In genomic region chr6:119344306-119344705, GRCh38 we compare ENCODE assay signal across 13 cellular contexts. TPM values are rescaled to one million over a fixed set of nuclear protein-coding genes. Genes with fewer than 3 reads are reported as not detected.
DNase-seq lines count a peak whose midpoint lies in the region; TF ChIP-seq lines count a peak whose summit lies in the region.
"Had no signal": no experiment of that assay in that cellular context is flagged by ENCODE, and none has a peak within 500 bp of the region (broad histone marks: within the 10 kb centered on the region; RNA-seq: fewer than 3 reads in every experiment).

No MANE protein-coding gene starts in this region.

- H3K79me2 ChIP-seq in MM.1S (ENCODE audit: low read length): peaks cover 95% of the 10 kb centered on the region
- H3K79me2 ChIP-seq in smooth muscle cell (ENCODE audit: low read depth): peaks cover 100% of the 10 kb centered on the region

- no peak for TF ChIP-seq POLR2A in esophagus muscularis mucosa (IDR thresholded peaks at IDR 0.05; ENCODE audit: low read depth)

- peaks cover 36% of the 10 kb centered on the region for H3K4me1 ChIP-seq in MM.1S (ENCODE audit: low read length)
- peaks cover 20 to 78% (median 74%) of the 10 kb centered on the region in 4 donors for H3K4me1 ChIP-seq in esophagus muscularis mucosa
- peaks cover 13% of the 10 kb centered on the region for H3K4me1 ChIP-seq in smooth muscle cell (ENCODE audit: low read depth)
- peaks cover 27% of the 10 kb centered on the region for H3K4me1 ChIP-seq in HAP-1

- TF ChIP-seq EP300 in esophagus muscularis mucosa (IDR thresholded peaks at IDR 0.05): no peak

- no peak overlapping the region for H3K27ac Mint-ChIP-seq in activated CD4-positive, alpha-beta T cell treated with anti-CD3 and anti-CD28 coated beads, Interleukin-2, amount 10 ng/mL, durations not matched to agents 24 days and 14 days
- no peak overlapping the region for H3K27ac Mint-ChIP-seq in activated CD4-positive, alpha-beta T cell treated with anti-CD3 and anti-CD28 coated beads, Interleukin-2, amount 10 ng/mL, durations not matched to agents 7 days and 5 days

- POLR2A ChIA-PET in activated CD4-positive, alpha-beta T cell treated with anti-CD3 and anti-CD28 coated beads, Interleukin-2, amount 10 ng/mL, durations not matched to agents 7 days and 5 days (lab: Charles Lee): no interaction called here

- H3K36me3 Mint-ChIP-seq in activated CD4-positive, alpha-beta T cell treated with anti-CD3 and anti-CD28 coated beads, Interleukin-2, amount 10 ng/mL, durations not matched to agents 24 days and 14 days (ENCODE audit: low read depth): peaks cover 61% of the 10 kb centered on the region
- H3K36me3 Mint-ChIP-seq in activated CD4-positive, alpha-beta T cell treated with anti-CD3 and anti-CD28 coated beads, Interleukin-2, amount 10 ng/mL, durations not matched to agents 7 days and 5 days (ENCODE audit: low read depth): peaks cover 13% of the 10 kb centered on the region

- peak; percentile 52 for DNase-seq in activated CD4-positive, alpha-beta T cell treated with anti-CD3 and anti-CD28 coated beads, Interleukin-2, amount 10 ng/mL, durations not matched to agents 24 days and 14 days
- DNase-seq in activated CD4-positive, alpha-beta T cell treated with anti-CD3 and anti-CD28 coated beads, Interleukin-2, amount 10 ng/mL, durations not matched to agents 7 days and 5 days: no peak
- DNase-seq in MM.1S (no peak), esophagus muscularis mucosa (ENCODE audit: extremely low spot score) (no peak), smooth muscle cell (lab: John Stamatoyannopoulos, UW; ENCODE audit: unreplicated experiment) (no peak), germinal center (ENCODE audit: low spot score) (no peak), HAP-1 (ENCODE audit: low spot score in 2 of 2) (no peak)
- no peak for DNase-seq in activated effector memory CD4-positive, alpha-beta T cell treated with anti-CD3 and anti-CD28 coated beads, Interleukin-2, amount 50 U/mL, for 16 hours
- DNase-seq: HCEC 1CT, NCI-H2081, SW 1271 had no signal

- H2AFZ ChIP-seq in MM.1S (ENCODE audit: low read length): no peak overlapping the region
- H2AFZ ChIP-seq in smooth muscle cell (ENCODE audit: low read depth): no peak overlapping the region

- H3F3A ChIP-seq in MM.1S (ENCODE audit: insufficient read depth, low read length) (peaks cover 15% of the 10 kb centered on the region), smooth muscle cell (ENCODE audit: low read depth) (no peaks in the 10 kb centered on the region)

- H3K4me2 ChIP-seq in MM.1S (ENCODE audit: low read depth, low read length) (peak overlapping the region; percentile 86; the same call in 1 of the 2 replicates), smooth muscle cell (peak overlapping the region; percentile 92)

- H3K4me3 Mint-ChIP-seq in activated CD4-positive, alpha-beta T cell treated with anti-CD3 and anti-CD28 coated beads, Interleukin-2, amount 10 ng/mL, durations not matched to agents 24 days and 14 days: no peak overlapping the region
- no peak overlapping the region for H3K4me3 Mint-ChIP-seq in activated CD4-positive, alpha-beta T cell treated with anti-CD3 and anti-CD28 coated beads, Interleukin-2, amount 10 ng/mL, durations not matched to agents 7 days and 5 days

- no peaks in the 10 kb centered on the region for H3K9me3 Mint-ChIP-seq in activated CD4-positive, alpha-beta T cell treated with anti-CD3 and anti-CD28 coated beads, Interleukin-2, amount 10 ng/mL, durations not matched to agents 24 days and 14 days
- H3K9me3 Mint-ChIP-seq in activated CD4-positive, alpha-beta T cell treated with anti-CD3 and anti-CD28 coated beads, Interleukin-2, amount 10 ng/mL, durations not matched to agents 7 days and 5 days: no peaks in the 10 kb centered on the region

- no peaks in the 10 kb centered on the region for H3K9me3 ChIP-seq in MM.1S (replicated peaks; ENCODE audit: insufficient read depth, low read length)
- no peaks in the 10 kb centered on the region for H3K9me3 ChIP-seq in esophagus muscularis mucosa
- no peaks in the 10 kb centered on the region for H3K9me3 ChIP-seq in smooth muscle cell (replicated peaks; ENCODE audit: low read depth)
- H3K9me3 ChIP-seq in HAP-1: no peaks in the 10 kb centered on the region
- H3K9me3 ChIP-seq: body of pancreas had no signal

- no peaks in the 10 kb centered on the region for H3K9me2 ChIP-seq in MM.1S (replicated peaks; ENCODE audit: insufficient read depth, low read length)

- in situ Hi-C loops in HAP-1 (cut with MboI; ENCODE audit: low sequenced_read_pairs): loop anchor here (25.0 kb wide), 1 partner anchor 207 kb away; no protein-coding TSS in a partner anchor

- H3K4me1 Mint-ChIP-seq in activated CD4-positive, alpha-beta T cell treated with anti-CD3 and anti-CD28 coated beads, Interleukin-2, amount 10 ng/mL, durations not matched to agents 24 days and 14 days: peaks cover 70% of the 10 kb centered on the region
- H3K4me1 Mint-ChIP-seq in activated CD4-positive, alpha-beta T cell treated with anti-CD3 and anti-CD28 coated beads, Interleukin-2, amount 10 ng/mL, durations not matched to agents 7 days and 5 days: peaks cover 63% of the 10 kb centered on the region

- no peaks in the 10 kb centered on the region for H3K27me3 Mint-ChIP-seq in activated CD4-positive, alpha-beta T cell treated with anti-CD3 and anti-CD28 coated beads, Interleukin-2, amount 10 ng/mL, durations not matched to agents 24 days and 14 days
- no peaks in the 10 kb centered on the region for H3K27me3 Mint-ChIP-seq in activated CD4-positive, alpha-beta T cell treated with anti-CD3 and anti-CD28 coated beads, Interleukin-2, amount 10 ng/mL, durations not matched to agents 7 days and 5 days

- H3K4me3 ChIP-seq in MM.1S (ENCODE audit: low read length) (peak overlapping the region; percentile 95; the same call in 1 of the 2 replicates), esophagus muscularis mucosa (peak overlapping the region; percentile 10 to 97 (median 43)), smooth muscle cell (peak overlapping the region; percentile 90), HAP-1 (no peak overlapping the region)
- H3K4me3 ChIP-seq: body of pancreas had no signal

- CTCF ChIA-PET in activated CD4-positive, alpha-beta T cell treated with anti-CD3 and anti-CD28 coated beads, Interleukin-2, amount 10 ng/mL, durations not matched to agents 7 days and 5 days (lab: Charles Lee): interaction anchor here (1.4 kb wide), 1 partner anchor 24 kb away, joined by 3 read pairs; no protein-coding TSS in a partner anchor

- TF ChIP-seq CTCF in MM.1S (IDR thresholded peaks at IDR 0.05; ENCODE audit: low read length): no peak
- no peak for TF ChIP-seq CTCF in esophagus muscularis mucosa (IDR thresholded peaks at IDR 0.05)
- no peak for TF ChIP-seq CTCF in smooth muscle cell (IDR thresholded peaks at IDR 0.05; ENCODE audit: borderline replicate concordance, insufficient read depth, poor library complexity, severe bottlenecking)

- H4K20me1 ChIP-seq in MM.1S (ENCODE audit: insufficient read depth, low read length): peaks cover 19% of the 10 kb centered on the region
- peaks cover 78% of the 10 kb centered on the region for H4K20me1 ChIP-seq in smooth muscle cell (ENCODE audit: low read depth)

- 57% methylated on average over 1 of the region's 1 CpG for WGBS in esophagus muscularis mucosa
- WGBS in smooth muscle cell (ENCODE audit: low lambda C conversion rate): 29% methylated on average over 1 of the region's 1 CpG

- no peak overlapping the region for H3K9ac ChIP-seq in MM.1S (ENCODE audit: low read length)
- no peak overlapping the region for H3K9ac ChIP-seq in smooth muscle cell (ENCODE audit: low read depth)

- intact Hi-C loops in activated CD4-positive, alpha-beta T cell treated with anti-CD3 and anti-CD28 coated beads, Interleukin-2, amount 10 ng/mL, durations not matched to agents 24 days and 14 days (cut with micrococcal nuclease): loop anchor here (10.0 kb wide), 1 partner anchor 630 kb away; no protein-coding TSS in a partner anchor
- intact Hi-C loops in esophagus muscularis mucosa (cut with DNase I): no loop called here

- H3K27ac ChIP-seq in MM.1S (ENCODE audit: low read length) (no peak overlapping the region), esophagus muscularis mucosa (replicated peaks in 1 of 4) (peak overlapping the region in 3 of 4 donors; percentile 23 to 42 (median 23)), smooth muscle cell (ENCODE audit: low read depth) (no peak overlapping the region)
- H3K27ac ChIP-seq: body of pancreas, VCaP had no signal

- H3K27me3 ChIP-seq in MM.1S (replicated peaks; ENCODE audit: insufficient read depth, low read length): no peaks in the 10 kb centered on the region
- H3K27me3 ChIP-seq in esophagus muscularis mucosa: no peaks in the 10 kb centered on the region
- no peaks in the 10 kb centered on the region for H3K27me3 ChIP-seq in smooth muscle cell (ENCODE audit: low read depth)
- no peaks in the 10 kb centered on the region for H3K27me3 ChIP-seq in HAP-1 (ENCODE audit: low read depth)
- H3K27me3 ChIP-seq: body of pancreas had no signal

- H3K36me3 ChIP-seq in MM.1S (replicated peaks; ENCODE audit: insufficient read depth, low read length) (no peaks in the 10 kb centered on the region; the same call in 1 of the 2 replicates), esophagus muscularis mucosa (no peaks in the 10 kb centered on the region), smooth muscle cell (ENCODE audit: low read depth) (no peaks in the 10 kb centered on the region), HAP-1 (replicated peaks) (no peaks in the 10 kb centered on the region)

RNA-seq across cellular contexts. Expression of gene MAN1A1, which starts 5.3 kb away (rescaled TPM):
- 43.0 and 43.7 TPM in 2 replicates for total RNA-seq in activated CD4-positive, alpha-beta T cell treated with anti-CD3 and anti-CD28 coated beads, Interleukin-2, amount 10 ng/mL, durations not matched to agents 24 days and 14 days
- total RNA-seq in activated CD4-positive, alpha-beta T cell treated with anti-CD3 and anti-CD28 coated beads, Interleukin-2, amount 10 ng/mL, durations not matched to agents 7 days and 5 days: 10 to 100 TPM; 10.5 to 10.6 TPM
- 100 to 1,000 TPM in 2 of 4 donors, 10 to 100 TPM in 2; 79.4 to 125 (median 101) TPM for total RNA-seq in esophagus muscularis mucosa
- 127 and 140 TPM in 2 replicates for total RNA-seq in smooth muscle cell
- polyA plus RNA-seq in smooth muscle cell: 57.1 and 61.3 TPM in 2 replicates

Comparison
In these comparisons a context has a peak if more than half of its experiments do, and no peak if none do; other contexts are left out.
1. H3K27ac ChIP-seq: peak in esophagus muscularis mucosa (3 of 4); none in MM.1S (single experiment) and smooth muscle cell (single experiment).